Comparison of ENCODE assay signal across 19 cellular contexts in genomic region chr1:43256675-43257570, GRCh38. TPM values are rescaled to one million over a fixed set of nuclear protein-coding genes. Genes with fewer than 3 reads are reported as not detected.
A peak's percentile ranks its signal among the peaks of the same experiment; 100 is the strongest.
DNase-seq lines count a peak whose midpoint lies in the region; ATAC-seq and TF ChIP-seq lines count a peak whose summit lies in the region.
"Had no signal": no experiment of that assay in that cellular context is flagged by ENCODE, and none has a peak within 500 bp of the region (broad histone marks: within the 10 kb centered on the region; RNA-seq: fewer than 3 reads in every experiment).

No MANE protein-coding gene starts in this region.

- TF ChIP-seq POLR2A in esophagus squamous epithelium (IDR thresholded peaks at IDR 0.05) (no peak), upper lobe of left lung (IDR thresholded peaks at IDR 0.05) (no peak)

- H3K4me3 ChIP-seq in esophagus squamous epithelium (no peak overlapping the region), upper lobe of left lung (no peak overlapping the region)
- H3K4me3 ChIP-seq: BLaER1, tibial artery had no signal

- H3K4me1 ChIP-seq in esophagus squamous epithelium (peaks cover 0 to 25% (median 4%) of the 10 kb centered on the region in 3 donors), upper lobe of left lung (peaks cover 0 to 16% (median 6%) of the 10 kb centered on the region in 4 donors)
- H3K4me1 ChIP-seq: BLaER1, tibial artery had no signal

- intact Hi-C loops in esophagus squamous epithelium (cut with DNase I) = no loop called here

- H3K27ac ChIP-seq in esophagus squamous epithelium = peak overlapping the region; percentile 53 to 84 (median 76)
- H3K27ac ChIP-seq in upper lobe of left lung = peak overlapping the region in 3 of 4 donors; percentile 40 to 67 (median 63)
- H3K27ac ChIP-seq: BLaER1, tibial artery had no signal

- WGBS in esophagus squamous epithelium, 2 donors = 66 to 73% methylated on average over 7 to 8 of the region's 8 CpGs
- WGBS in upper lobe of left lung, 2 donors = 71 to 73% methylated on average over 8 of the region's 8 CpGs

- no peaks in the 10 kb centered on the region for H3K36me3 ChIP-seq in esophagus squamous epithelium
- H3K36me3 ChIP-seq in upper lobe of left lung = no peaks in the 10 kb centered on the region
- H3K36me3 ChIP-seq: BLaER1, tibial artery had no signal

- peak; percentile 30 for DNase-seq in activated effector memory CD4-positive, alpha-beta T cell treated with anti-CD3 and anti-CD28 coated beads, Interleukin-2, amount 50 U/mL, for 16 hours
- no peak for DNase-seq in activated effector memory CD4-positive, alpha-beta T cell treated with Interleukin-2 at 50 U/mL for 16 hours
- DNase-seq in esophagus squamous epithelium (lab: John Stamatoyannopoulos, UW) = no peak
- DNase-seq in mucosa of gallbladder (ENCODE audit: low spot score) = peak; percentile 87
- peak in 1 of 2 donors; percentile 90 for DNase-seq in upper lobe of left lung
- no peak for DNase-seq in COLO829 (ENCODE audit: low spot score)
- no peak for DNase-seq in NAMALWA (ENCODE audit: low spot score)
- DNase-seq: activated CD4-positive, alpha-beta T cell treated with anti-CD3 and anti-CD28 coated beads, Interleukin-2, amount 10 ng/mL, durations not matched to agents 7 days and 5 days; activated T-cell treated with anti-CD3 and anti-CD28 coated beads, Interleukin-2, amount 50 U/mL, for 24 hours; DMS153; NCI-H2107; NCI-H748 treated with DMSO at 0.1 percent for 48 hours had no signal

- ATAC-seq in upper lobe of left lung (ENCODE audit: low FRiP score in 2 of 2) (peak; percentile 53 to 87), HG03280 (IDR thresholded peaks at IDR 0.05; ENCODE audit: unreplicated experiment) (no peak)
- ATAC-seq: activated naive CD4-positive, alpha-beta T cell treated with anti-CD3 and anti-CD28 coated beads, Interleukin-2, amount 50 U/mL, for 72 hours; Panc1 had no signal

- H3K27me3 ChIP-seq in esophagus squamous epithelium (no peaks in the 10 kb centered on the region), upper lobe of left lung (no peaks in the 10 kb centered on the region)
- H3K27me3 ChIP-seq: BLaER1, tibial artery had no signal

- TF ChIP-seq CTCF in esophagus squamous epithelium (IDR thresholded peaks at IDR 0.05) (no peak), upper lobe of left lung (IDR thresholded peaks at IDR 0.05) (no peak)

- H3K9me3 ChIP-seq in esophagus squamous epithelium = no peaks in the 10 kb centered on the region
- no peaks in the 10 kb centered on the region for H3K9me3 ChIP-seq in upper lobe of left lung
- H3K9me3 ChIP-seq: tibial artery had no signal

- TF ChIP-seq EP300 in upper lobe of left lung (IDR thresholded peaks at IDR 0.05) = peak in 1 of 4 donors; percentile 27

RNA-seq across cellular contexts. Expression of gene TMEM125, which starts 12.9 kb away (rescaled TPM):
- total RNA-seq in esophagus squamous epithelium (10 to 100 TPM in 2 of 4 donors, 1 to 10 TPM in 2; 4.2 to 15.5 (median 10.2) TPM), mucosa of gallbladder (75.9 TPM), upper lobe of left lung (100 to 1,000 TPM; 144 to 302 (median 227) TPM)
- total RNA-seq: A172; activated CD4-positive, alpha-beta T cell treated with anti-CD3 and anti-CD28 coated beads, Interleukin-2, amount 10 ng/mL, durations not matched to agents 7 days and 5 days; dermis microvascular lymphatic vessel endothelial cell had no signal

RNA-seq across cellular contexts. Expression of gene C1orf210, which starts 28.5 kb away (rescaled TPM):
- 10 to 100 TPM in 2 of 4 donors, 1 to 10 TPM in 2; 7.9 to 16.2 (median 11.4) TPM for total RNA-seq in esophagus squamous epithelium
- total RNA-seq in mucosa of gallbladder = 47.9 TPM
- total RNA-seq in upper lobe of left lung = 10 to 100 TPM; 12.5 to 38.3 (median 27.1) TPM
- total RNA-seq: A172; activated CD4-positive, alpha-beta T cell treated with anti-CD3 and anti-CD28 coated beads, Interleukin-2, amount 10 ng/mL, durations not matched to agents 7 days and 5 days; activated naive CD4-positive, alpha-beta T cell treated with anti-CD3 and anti-CD28 coated beads, Interleukin-2, amount 50 U/mL, for 72 hours; dermis microvascular lymphatic vessel endothelial cell had no signal

RNA-seq across cellular contexts. Expression of gene TIE1, which starts 43.9 kb away (rescaled TPM):
- total RNA-seq in esophagus squamous epithelium (10 to 100 TPM in 1 of 4 donors, 1 to 10 TPM in 3; 3.1 to 16.6 (median 5.9) TPM), mucosa of gallbladder (23.3 TPM), upper lobe of left lung (100 to 1,000 TPM in 1 of 6 donors, 10 to 100 TPM in 5; 23.9 to 170 (median 51.4) TPM)
- total RNA-seq: activated CD4-positive, alpha-beta T cell treated with anti-CD3 and anti-CD28 coated beads, Interleukin-2, amount 10 ng/mL, durations not matched to agents 7 days and 5 days had no signal

Comparison
In these comparisons a context has a peak if more than half of its experiments do, and no peak if none do; other contexts are left out.
1. DNase-seq: peak in activated effector memory CD4-positive, alpha-beta T cell treated with anti-CD3 and anti-CD28 coated beads, Interleukin-2, amount 50 U/mL, for 16 hours (single experiment) and mucosa of gallbladder (single experiment); none in activated effector memory CD4-positive, alpha-beta T cell treated with Interleukin-2 at 50 U/mL for 16 hours (single experiment), esophagus squamous epithelium (single experiment), COLO829 (single experiment) and NAMALWA (single experiment).